Comparison of ENCODE assay signal across 9 cellular contexts in the genomic region with DNA sequence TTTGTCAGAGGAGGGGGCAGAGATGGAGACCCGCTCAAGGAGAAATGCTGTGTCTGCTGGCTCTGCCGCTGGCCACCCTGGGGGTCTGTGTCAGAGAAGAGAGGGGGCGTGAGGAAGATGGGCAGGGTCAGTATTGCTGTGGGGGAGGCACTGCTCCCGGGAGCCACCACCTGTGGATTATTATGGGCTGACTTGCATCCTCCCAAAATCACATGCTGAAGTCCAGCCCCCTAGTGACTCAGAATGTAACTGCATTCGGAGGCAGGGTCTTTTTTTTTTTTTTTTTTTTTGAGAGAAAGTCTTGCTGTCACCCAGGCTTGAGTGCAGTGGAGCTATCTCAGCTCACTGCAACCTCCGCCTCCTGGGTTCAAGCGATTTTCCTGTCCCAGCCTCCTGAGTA.
A peak's percentile ranks its signal among the peaks of the same experiment; 100 is the strongest.
DNase-seq lines count a peak whose midpoint lies in the region; ATAC-seq and TF ChIP-seq lines count a peak whose summit lies in the region.
"Had no signal": no experiment of that assay in that cellular context is flagged by ENCODE, and none has a peak within 500 bp of the region (broad histone marks: within the 10 kb centered on the region; RNA-seq: fewer than 3 reads in every experiment).

No MANE protein-coding gene starts in this region.

- no peaks in the 10 kb centered on the region for H3K9me3 ChIP-seq in DOHH2 (ENCODE audit: control insufficient read depth, insufficient read depth, low read length)
- no peaks in the 10 kb centered on the region for H3K9me3 ChIP-seq in NT2/D1 (ENCODE audit: insufficient read depth, low read length)

- H3K4me2 ChIP-seq in DOHH2 (ENCODE audit: low read length): no peak overlapping the region

- no peaks in the 10 kb centered on the region for H4K20me1 ChIP-seq in DOHH2 (ENCODE audit: control insufficient read depth, insufficient read depth, low read depth, low read length)

- H3K4me3 ChIP-seq in DOHH2 (ENCODE audit: low read length) (no peak overlapping the region), NT2/D1 (ENCODE audit: insufficient read length, low read depth) (no peak overlapping the region), fibroblast of pulmonary artery (replicated peaks; ENCODE audit: low read depth, low read length) (no peak overlapping the region)

- no peak overlapping the region for H3K9ac ChIP-seq in NT2/D1 (ENCODE audit: insufficient read length, low read depth)

- TF ChIP-seq CTCF in DOHH2 (IDR thresholded peaks at IDR 0.05; ENCODE audit: low read depth, low read length, poor library complexity, severe bottlenecking) (peak; percentile 72), fibroblast of pulmonary artery (IDR thresholded peaks at IDR 0.05; ENCODE audit: low read length, missing control alignments) (peak; percentile 51)

- H3K36me3 ChIP-seq in DOHH2 (ENCODE audit: control insufficient read depth, low read length) (peaks cover 54% of the 10 kb centered on the region), NT2/D1 (ENCODE audit: insufficient read depth, insufficient read length, low read length) (peaks cover 89% of the 10 kb centered on the region)

- no peaks in the 10 kb centered on the region for H3K79me2 ChIP-seq in DOHH2 (ENCODE audit: control insufficient read depth, low read length)

- DNase-seq in 8988T: peak; percentile 54
- peak; percentile 18 for DNase-seq in NT2/D1 (ENCODE audit: low read depth, low spot score)
- DNase-seq in fibroblast of pulmonary artery (ENCODE audit: low read depth): peak; percentile 36
- no peak for DNase-seq in putamen (ENCODE audit: low spot score)
- DNase-seq in NCI-H146 treated with DMSO at 0.1 percent for 48 hours (lab: John Stamatoyannopoulos, UW; ENCODE audit: unreplicated experiment): no peak
- DNase-seq: activated naive CD8-positive, alpha-beta T cell treated with anti-CD3 and anti-CD28 coated beads, Interleukin-2, amount 50 U/mL, for 24 hours had no signal

- no peak overlapping the region for H3K27ac ChIP-seq in DOHH2 (ENCODE audit: low read depth, low read length)

- no peaks in the 10 kb centered on the region for H3K4me1 ChIP-seq in DOHH2 (ENCODE audit: control insufficient read depth, low read length)
- peaks cover 7% of the 10 kb centered on the region for H3K4me1 ChIP-seq in NT2/D1 (ENCODE audit: insufficient read depth, insufficient read length)

- ATAC-seq in HG02970 (IDR thresholded peaks at IDR 0.05; ENCODE audit: low FRiP score, unreplicated experiment) (no peak), GM21360 (IDR thresholded peaks at IDR 0.05; ENCODE audit: unreplicated experiment) (no peak)
- ATAC-seq: activated naive CD8-positive, alpha-beta T cell treated with anti-CD3 and anti-CD28 coated beads, Interleukin-2, amount 50 U/mL, for 24 hours had no signal

- no peaks in the 10 kb centered on the region for H3K27me3 ChIP-seq in DOHH2 (ENCODE audit: control insufficient read depth, low read length)
- no peaks in the 10 kb centered on the region for H3K27me3 ChIP-seq in NT2/D1 (ENCODE audit: insufficient read depth, insufficient read length)

- H3F3A ChIP-seq in DOHH2 (ENCODE audit: control insufficient read depth, insufficient read depth): no peaks in the 10 kb centered on the region

- H3K9me2 ChIP-seq in DOHH2 (replicated peaks; ENCODE audit: control insufficient read depth, low read length): no peaks in the 10 kb centered on the region

Comparison
In these comparisons a context has a peak if more than half of its experiments do, and no peak if none do; other contexts are left out.
1. DNase-seq: peak in 8988T (single experiment), NT2/D1 (single experiment) and fibroblast of pulmonary artery (single experiment); none in putamen (single experiment) and NCI-H146 treated with DMSO at 0.1 percent for 48 hours (single experiment).